1 cellular context compared by ENCODE assay signal in the genomic region with DNA sequence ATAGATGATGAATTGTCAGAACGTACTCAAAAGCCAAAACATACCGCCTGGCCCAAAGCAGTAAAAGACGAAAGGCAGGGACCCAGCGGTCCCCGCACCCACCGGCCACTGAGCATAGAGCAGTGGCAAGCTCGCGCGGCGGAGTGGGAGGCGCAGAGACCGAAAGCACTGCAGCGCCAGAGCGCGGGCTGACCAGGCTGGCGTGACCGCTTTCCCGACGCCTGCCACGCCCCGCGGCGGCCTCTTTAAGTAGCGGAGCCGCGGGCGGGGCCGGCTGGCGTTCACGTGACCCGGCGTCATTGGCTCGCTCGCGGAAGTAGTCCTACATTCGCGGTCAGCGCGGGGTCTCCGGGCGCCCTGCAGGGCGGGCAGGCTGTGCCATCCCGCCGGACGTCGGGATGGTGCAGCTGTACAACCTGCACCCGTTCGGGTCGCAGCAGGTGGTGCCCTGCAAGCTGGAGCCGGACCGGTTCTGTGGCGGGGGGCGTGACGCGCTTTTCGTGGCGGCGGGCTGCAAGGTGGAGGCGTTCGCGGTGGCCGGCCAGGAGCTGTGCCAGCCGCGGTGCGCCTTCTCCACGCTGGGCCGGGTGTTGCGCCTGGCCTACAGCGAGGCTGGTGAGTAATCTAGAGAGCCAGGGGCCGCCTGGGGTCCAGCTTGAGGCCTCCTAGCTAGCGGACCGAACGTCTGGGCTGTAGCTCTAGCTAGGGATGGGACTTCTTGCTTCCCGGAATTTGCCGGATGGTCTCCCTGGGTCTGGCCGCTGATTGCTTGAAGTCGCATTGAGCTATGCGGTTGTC.
TF ChIP-seq lines count a peak whose summit lies in the region.

Gene HPS3 (plus strand): TSS at position 313 of the 798 bp plus-strand sequence. CDS start 86 bp downstream, at position 399.

TF ChIP-seq in K562, 482 proteins besides CTCF, POLR2A, EP300 and RAD21 (continues in another document):
- TF ChIP-seq, protein P1, sequence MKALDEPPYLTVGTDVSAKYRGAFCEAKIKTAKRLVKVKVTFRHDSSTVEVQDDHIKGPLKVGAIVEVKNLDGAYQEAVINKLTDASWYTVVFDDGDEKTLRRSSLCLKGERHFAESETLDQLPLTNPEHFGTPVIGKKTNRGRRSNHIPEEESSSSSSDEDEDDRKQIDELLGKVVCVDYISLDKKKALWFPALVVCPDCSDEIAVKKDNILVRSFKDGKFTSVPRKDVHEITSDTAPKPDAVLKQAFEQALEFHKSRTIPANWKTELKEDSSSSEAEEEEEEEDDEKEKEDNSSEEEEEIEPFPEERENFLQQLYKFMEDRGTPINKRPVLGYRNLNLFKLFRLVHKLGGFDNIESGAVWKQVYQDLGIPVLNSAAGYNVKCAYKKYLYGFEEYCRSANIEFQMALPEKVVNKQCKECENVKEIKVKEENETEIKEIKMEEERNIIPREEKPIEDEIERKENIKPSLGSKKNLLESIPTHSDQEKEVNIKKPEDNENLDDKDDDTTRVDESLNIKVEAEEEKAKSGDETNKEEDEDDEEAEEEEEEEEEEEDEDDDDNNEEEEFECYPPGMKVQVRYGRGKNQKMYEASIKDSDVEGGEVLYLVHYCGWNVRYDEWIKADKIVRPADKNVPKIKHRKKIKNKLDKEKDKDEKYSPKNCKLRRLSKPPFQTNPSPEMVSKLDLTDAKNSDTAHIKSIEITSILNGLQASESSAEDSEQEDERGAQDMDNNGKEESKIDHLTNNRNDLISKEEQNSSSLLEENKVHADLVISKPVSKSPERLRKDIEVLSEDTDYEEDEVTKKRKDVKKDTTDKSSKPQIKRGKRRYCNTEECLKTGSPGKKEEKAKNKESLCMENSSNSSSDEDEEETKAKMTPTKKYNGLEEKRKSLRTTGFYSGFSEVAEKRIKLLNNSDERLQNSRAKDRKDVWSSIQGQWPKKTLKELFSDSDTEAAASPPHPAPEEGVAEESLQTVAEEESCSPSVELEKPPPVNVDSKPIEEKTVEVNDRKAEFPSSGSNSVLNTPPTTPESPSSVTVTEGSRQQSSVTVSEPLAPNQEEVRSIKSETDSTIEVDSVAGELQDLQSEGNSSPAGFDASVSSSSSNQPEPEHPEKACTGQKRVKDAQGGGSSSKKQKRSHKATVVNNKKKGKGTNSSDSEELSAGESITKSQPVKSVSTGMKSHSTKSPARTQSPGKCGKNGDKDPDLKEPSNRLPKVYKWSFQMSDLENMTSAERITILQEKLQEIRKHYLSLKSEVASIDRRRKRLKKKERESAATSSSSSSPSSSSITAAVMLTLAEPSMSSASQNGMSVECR (CRISPR knock-in tag; IDR thresholded peaks at IDR 0.05): peak; percentile 72; the same call in 1 of the 2 replicates
- TF ChIP-seq CREB3L1 (IDR thresholded peaks at IDR 0.05; ENCODE audit: borderline replicate concordance, low read depth) (0 out of 2 replicates have a peak, but pooled peaks have one; percentile 39), NCOR1 (IDR thresholded peaks at IDR 0.05) (0 out of 2 replicates have a peak, but pooled peaks have one; percentile 14), ATF1 (CRISPR knock-in tag; IDR thresholded peaks at IDR 0.05) (peak; percentile 16; the same call in 1 of the 2 replicates), ATF1 (tag; IDR thresholded peaks at IDR 0.05) (peak; percentile 96), RAD51 (IDR thresholded peaks at IDR 0.05; ENCODE audit: borderline replicate concordance, low read depth) (peak; percentile 94), BRCA1 (IDR thresholded peaks at IDR 0.05) (no peak), BRCA1 (CRISPR knock-in tag; IDR thresholded peaks at IDR 0.05) (0 out of 2 replicates have a peak, but pooled peaks have one; percentile 79), RBFOX2 (IDR thresholded peaks at IDR 0.05; ENCODE audit: low read depth, low read length) (peak; percentile 85), CBFA2T2 (conservative IDR thresholded peaks at IDR 0.05) (peak; percentile 64), JUN (IDR thresholded peaks at IDR 0.05; ENCODE audit: borderline replicate concordance, low read depth, low read length) (peak; percentile 41; the same call in 1 of the 2 replicates), JUN (CRISPR knock-in tag; IDR thresholded peaks at IDR 0.05; ENCODE audit: borderline replicate concordance) (no peak), UBTF (IDR thresholded peaks at IDR 0.05; ENCODE audit: borderline replicate concordance in 1 of 2, low read depth in 2 of 2, low read length in 2 of 2) (0 out of 4 replicates have a peak, but pooled peaks of 1 of the 2 experiments have one; percentile 48), KLF16 (IDR thresholded peaks at IDR 0.05) (no peak; the same call in 1 of the 2 replicates), CREM (IDR thresholded peaks at IDR 0.05; ENCODE audit: low read depth) (peak; percentile 80), DIDO1 (tag; IDR thresholded peaks at IDR 0.05; ENCODE audit: low read depth) (peak; percentile 52; the same call in 1 of the 2 replicates), COPS2 (conservative IDR thresholded peaks at IDR 0.05) (no peak), SIN3A (IDR thresholded peaks at IDR 0.05; ENCODE audit: borderline replicate concordance in 2 of 2, control insufficient read depth in 1 of 2, low read depth in 2 of 2, low read length in 2 of 2) (peak; percentile 89 to 90; a peak in 3 of 4 replicates), EGR1 (conservative IDR thresholded peaks at IDR 0.05) (0 out of 2 replicates have a peak, but pooled peaks have one; percentile 1), GABPB1 (CRISPR knock-in tag; IDR thresholded peaks at IDR 0.05) (peak; percentile 51; the same call in 1 of the 2 replicates), TFE3 (CRISPR knock-in tag; IDR thresholded peaks at IDR 0.05) (peak; percentile 96), ARID1B (IDR thresholded peaks at IDR 0.05) (peak; percentile 18; the same call in 1 of the 2 replicates), HDAC1 (IDR thresholded peaks at IDR 0.05) (peak in 1 of 2 experiments; percentile 92; a peak in 2 of 4 replicates), KLF1 (tag; IDR thresholded peaks at IDR 0.05) (peak; percentile 76; the same call in 1 of the 2 replicates), NR2C1 (IDR thresholded peaks at IDR 0.05) (no peak), NR2C1 (tag; IDR thresholded peaks at IDR 0.05) (0 out of 2 replicates have a peak, but pooled peaks have one; percentile 11), ZNF12 (CRISPR knock-in tag; IDR thresholded peaks at IDR 0.05) (peak; percentile 62; the same call in 1 of the 2 replicates), BHLHE40 (IDR thresholded peaks at IDR 0.05; ENCODE audit: low read length) (peak; percentile 96), TBP (optimal IDR thresholded peaks at IDR 0.05; ENCODE audit: low read depth, low read length) (peak; percentile 77), POLR2AphosphoS5 (IDR thresholded peaks at IDR 0.05; ENCODE audit: control insufficient read depth, insufficient read depth, low read depth, low read length) (peak; percentile 64; the same call in 1 of the 2 replicates), RCOR1 (IDR thresholded peaks at IDR 0.05; ENCODE audit: borderline replicate concordance in 1 of 2, low read depth in 2 of 2, low read length in 2 of 2) (peak in 1 of 2 experiments; percentile 27; a peak in 2 of 4 replicates), MAZ (CRISPR knock-in tag; conservative IDR thresholded peaks at IDR 0.05 in 1 of 2, IDR thresholded peaks at IDR 0.05 in 1 of 2) (peak; percentile 77 to 86), SAP30 (IDR thresholded peaks at IDR 0.05; ENCODE audit: borderline replicate concordance, insufficient read depth, low read depth, low read length, poor library complexity, severe bottlenecking) (peak; percentile 92), ZKSCAN1 (IDR thresholded peaks at IDR 0.05; ENCODE audit: low read depth, low read length) (peak; percentile 20; the same call in 1 of the 2 replicates), NFATC3 (IDR thresholded peaks at IDR 0.05) (no peak), NFE2L1 (tag; IDR thresholded peaks at IDR 0.05; ENCODE audit: borderline replicate concordance, low read depth) (no peak), GABPA (tag; conservative IDR thresholded peaks at IDR 0.05; ENCODE audit: low read depth) (peak; percentile 61), NONO (IDR thresholded peaks at IDR 0.05; ENCODE audit: low read depth in 2 of 2, low read length in 1 of 2) (0 out of 4 replicates have a peak, but pooled peaks have one; percentile 15 to 39), POLR2G (IDR thresholded peaks at IDR 0.05; ENCODE audit: low read depth, low read length) (peak; percentile 89), NFE2 (IDR thresholded peaks at IDR 0.05; ENCODE audit: low read depth) (no peak), DDX20 (tag; IDR thresholded peaks at IDR 0.05; ENCODE audit: low read depth) (no peak)
- TF ChIP-seq, protein P2, sequence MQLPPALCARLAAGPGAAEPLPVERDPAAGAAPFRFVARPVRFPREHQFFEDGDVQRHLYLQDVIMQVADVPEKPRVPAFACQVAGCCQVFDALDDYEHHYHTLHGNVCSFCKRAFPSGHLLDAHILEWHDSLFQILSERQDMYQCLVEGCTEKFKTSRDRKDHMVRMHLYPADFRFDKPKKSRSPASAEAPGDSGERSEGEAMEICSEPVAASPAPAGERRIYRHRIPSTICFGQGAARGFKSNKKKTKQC (CRISPR knock-in tag; IDR thresholded peaks at IDR 0.05): peak; percentile 69; the same call in 1 of the 2 replicates
- TF ChIP-seq, protein P3, sequence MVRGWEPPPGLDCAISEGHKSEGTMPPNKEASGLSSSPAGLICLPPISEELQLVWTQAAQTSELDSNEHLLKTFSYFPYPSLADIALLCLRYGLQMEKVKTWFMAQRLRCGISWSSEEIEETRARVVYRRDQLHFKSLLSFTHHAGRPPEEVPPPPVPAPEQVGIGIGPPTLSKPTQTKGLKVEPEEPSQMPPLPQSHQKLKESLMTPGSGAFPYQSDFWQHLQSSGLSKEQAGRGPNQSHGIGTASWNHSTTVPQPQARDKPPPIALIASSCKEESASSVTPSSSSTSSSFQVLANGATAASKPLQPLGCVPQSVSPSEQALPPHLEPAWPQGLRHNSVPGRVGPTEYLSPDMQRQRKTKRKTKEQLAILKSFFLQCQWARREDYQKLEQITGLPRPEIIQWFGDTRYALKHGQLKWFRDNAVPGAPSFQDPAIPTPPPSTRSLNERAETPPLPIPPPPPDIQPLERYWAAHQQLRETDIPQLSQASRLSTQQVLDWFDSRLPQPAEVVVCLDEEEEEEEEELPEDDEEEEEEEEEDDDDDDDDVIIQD (CRISPR knock-in tag; IDR thresholded peaks at IDR 0.05): 0 out of 2 replicates have a peak, but pooled peaks have one; percentile 32
- TF ChIP-seq, protein P4, sequence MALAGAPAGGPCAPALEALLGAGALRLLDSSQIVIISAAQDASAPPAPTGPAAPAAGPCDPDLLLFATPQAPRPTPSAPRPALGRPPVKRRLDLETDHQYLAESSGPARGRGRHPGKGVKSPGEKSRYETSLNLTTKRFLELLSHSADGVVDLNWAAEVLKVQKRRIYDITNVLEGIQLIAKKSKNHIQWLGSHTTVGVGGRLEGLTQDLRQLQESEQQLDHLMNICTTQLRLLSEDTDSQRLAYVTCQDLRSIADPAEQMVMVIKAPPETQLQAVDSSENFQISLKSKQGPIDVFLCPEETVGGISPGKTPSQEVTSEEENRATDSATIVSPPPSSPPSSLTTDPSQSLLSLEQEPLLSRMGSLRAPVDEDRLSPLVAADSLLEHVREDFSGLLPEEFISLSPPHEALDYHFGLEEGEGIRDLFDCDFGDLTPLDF (CRISPR knock-in tag; IDR thresholded peaks at IDR 0.05): 0 out of 2 replicates have a peak, but pooled peaks have one; percentile 72
- TF ChIP-seq, protein P5, sequence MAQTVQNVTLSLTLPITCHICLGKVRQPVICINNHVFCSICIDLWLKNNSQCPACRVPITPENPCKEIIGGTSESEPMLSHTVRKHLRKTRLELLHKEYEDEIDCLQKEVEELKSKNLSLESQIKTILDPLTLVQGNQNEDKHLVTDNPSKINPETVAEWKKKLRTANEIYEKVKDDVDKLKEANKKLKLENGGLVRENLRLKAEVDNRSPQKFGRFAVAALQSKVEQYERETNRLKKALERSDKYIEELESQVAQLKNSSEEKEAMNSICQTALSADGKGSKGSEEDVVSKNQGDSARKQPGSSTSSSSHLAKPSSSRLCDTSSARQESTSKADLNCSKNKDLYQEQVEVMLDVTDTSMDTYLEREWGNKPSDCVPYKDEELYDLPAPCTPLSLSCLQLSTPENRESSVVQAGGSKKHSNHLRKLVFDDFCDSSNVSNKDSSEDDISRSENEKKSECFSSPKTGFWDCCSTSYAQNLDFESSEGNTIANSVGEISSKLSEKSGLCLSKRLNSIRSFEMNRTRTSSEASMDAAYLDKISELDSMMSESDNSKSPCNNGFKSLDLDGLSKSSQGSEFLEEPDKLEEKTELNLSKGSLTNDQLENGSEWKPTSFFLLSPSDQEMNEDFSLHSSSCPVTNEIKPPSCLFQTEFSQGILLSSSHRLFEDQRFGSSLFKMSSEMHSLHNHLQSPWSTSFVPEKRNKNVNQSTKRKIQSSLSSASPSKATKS (CRISPR knock-in tag; IDR thresholded peaks at IDR 0.05): no peak
